In genomic region chr19:24033308-24033961, GRCh38 we compare ENCODE assay signal across 8 cellular contexts. TPM values are rescaled to one million over a fixed set of nuclear protein-coding genes. Genes with fewer than 3 reads are reported as not detected.
DNase-seq lines count a peak whose midpoint lies in the region; TF ChIP-seq lines count a peak whose summit lies in the region.

No MANE protein-coding gene starts in this region.

- H3K27me3 ChIP-seq in SJCRH30 = no peaks in the 10 kb centered on the region
- no peaks in the 10 kb centered on the region for H3K27me3 ChIP-seq in suprapubic skin

- peaks cover 14% of the 10 kb centered on the region for H3K9me3 Mint-ChIP-seq in activated naive CD4-positive, alpha-beta T cell treated with anti-CD3 and anti-CD28 coated beads, Interleukin-2, amount 10 ng/mL, durations not matched to agents 7 days and 5 days

- DNase-seq in ELF-1 (ENCODE audit: low read depth, low spot score) = peak; percentile 95
- peak; percentile 61 for DNase-seq in GOT3 (lab: John Stamatoyannopoulos, UW)
- peak; percentile 83 for DNase-seq in LNCaP clone FGC (ENCODE audit: low read depth)
- peak; percentile 90 to 96 for DNase-seq in SJCRH30
- DNase-seq in activated naive CD4-positive, alpha-beta T cell treated with anti-CD3 and anti-CD28 coated beads, Interleukin-2, amount 10 ng/mL, durations not matched to agents 7 days and 5 days = peak; percentile 91
- DNase-seq in globus pallidus (ENCODE audit: low spot score) = peak; percentile 85
- peak; percentile 22 to 93 (median 81) for DNase-seq in nucleus accumbens (lab: John Stamatoyannopoulos, UW)
- peak; percentile 92 to 94 for DNase-seq in suprapubic skin (ENCODE audit: low spot score in 2 of 2)

- H3K27ac ChIP-seq in SJCRH30 (peak overlapping the region; percentile 95), suprapubic skin (peak overlapping the region; percentile 98)

- H3K4me3 Mint-ChIP-seq in activated naive CD4-positive, alpha-beta T cell treated with anti-CD3 and anti-CD28 coated beads, Interleukin-2, amount 10 ng/mL, durations not matched to agents 7 days and 5 days = peak overlapping the region; percentile 98

- peaks cover 38% of the 10 kb centered on the region for H3K36me3 ChIP-seq in SJCRH30
- peaks cover 7% of the 10 kb centered on the region for H3K36me3 ChIP-seq in suprapubic skin

- H3K4me3 ChIP-seq in LNCaP clone FGC (ENCODE audit: low read depth, low read length) (peak overlapping the region; percentile 89), SJCRH30 (peak overlapping the region; percentile 91), suprapubic skin (peak overlapping the region; percentile 89)

- peaks cover 7% of the 10 kb centered on the region; the same call in 1 of the 2 replicates for H3K9me3 ChIP-seq in SJCRH30 (replicated peaks)
- H3K9me3 ChIP-seq in suprapubic skin = no peaks in the 10 kb centered on the region

- no peak for TF ChIP-seq CTCF in LNCaP clone FGC (IDR thresholded peaks at IDR 0.05; ENCODE audit: control insufficient read depth, extremely low read depth, insufficient read depth)
- TF ChIP-seq CTCF in suprapubic skin (IDR thresholded peaks at IDR 0.05) = no peak

- peaks cover 34% of the 10 kb centered on the region for H3K4me1 Mint-ChIP-seq in activated naive CD4-positive, alpha-beta T cell treated with anti-CD3 and anti-CD28 coated beads, Interleukin-2, amount 10 ng/mL, durations not matched to agents 7 days and 5 days

- peaks cover 28% of the 10 kb centered on the region for H3K36me3 Mint-ChIP-seq in activated naive CD4-positive, alpha-beta T cell treated with anti-CD3 and anti-CD28 coated beads, Interleukin-2, amount 10 ng/mL, durations not matched to agents 7 days and 5 days

- no peak for TF ChIP-seq EP300 in suprapubic skin (IDR thresholded peaks at IDR 0.05)

- no peaks in the 10 kb centered on the region for H3K27me3 Mint-ChIP-seq in activated naive CD4-positive, alpha-beta T cell treated with anti-CD3 and anti-CD28 coated beads, Interleukin-2, amount 10 ng/mL, durations not matched to agents 7 days and 5 days

- 0% methylated on average over 12 of the region's 40 CpGs for WGBS in suprapubic skin

- no peaks in the 10 kb centered on the region for H3K4me1 ChIP-seq in SJCRH30
- H3K4me1 ChIP-seq in suprapubic skin = peaks cover 34% of the 10 kb centered on the region

- peak; percentile 28 to 83 for TF ChIP-seq POLR2A in suprapubic skin (IDR thresholded peaks at IDR 0.05)

- peak overlapping the region; percentile 99 for H3K27ac Mint-ChIP-seq in activated naive CD4-positive, alpha-beta T cell treated with anti-CD3 and anti-CD28 coated beads, Interleukin-2, amount 10 ng/mL, durations not matched to agents 7 days and 5 days

- CTCF ChIA-PET in activated naive CD4-positive, alpha-beta T cell treated with anti-CD3 and anti-CD28 coated beads, Interleukin-2, amount 10 ng/mL, durations not matched to agents 7 days and 5 days (lab: Charles Lee) = interaction anchor here (0.7 to 1.0 kb wide), 2 partner anchors 15 to 275 kb away, joined by 4 read pairs; partner anchors contain the start of gene ZNF681

RNA-seq across cellular contexts. Expression of gene ZNF254, which starts 53.6 kb away (rescaled TPM):
- 24.2 and 29.4 TPM in 2 replicates for total RNA-seq in SJCRH30 (2014; rRNA removed; shearing (Covaris generic))
- total RNA-seq in suprapubic skin = 10 to 100 TPM in 3 of 4 donors, 1 to 10 TPM in 1; 9.9 to 23.3 (median 14.2) TPM

Comparison
In these comparisons a context has a peak if more than half of its experiments do, and no peak if none do; other contexts are left out.
1. Peak in every context shown above with its lines: DNase-seq, H3K4me3 ChIP-seq and H3K27ac ChIP-seq.